Comparison of ENCODE assay signal across 2 cellular contexts in genomic region chr16:391885-392335, GRCh38.
TF ChIP-seq lines count a peak whose summit lies in the region.

No MANE protein-coding gene starts in this region.

TF ChIP-seq in A549, 52 proteins besides CTCF, POLR2A, EP300 and RAD21:
- TF ChIP-seq RCOR1 (IDR thresholded peaks at IDR 0.05; ENCODE audit: low read depth, low read length) (peak; percentile 92; the same call in 1 of the 2 replicates), ZFP36 (IDR thresholded peaks at IDR 0.05; ENCODE audit: borderline replicate concordance, partially characterized antibody) (no peak), KDM1A (IDR thresholded peaks at IDR 0.05; ENCODE audit: low read depth) (peak; percentile 34; the same call in 1 of the 2 replicates), FOSL2 (IDR thresholded peaks at IDR 0.05) (no peak), FOSL2 (CRISPR knock-in tag; IDR thresholded peaks at IDR 0.05) (peak; percentile 71), SMC3 (IDR thresholded peaks at IDR 0.05) (peak; percentile 21; the same call in 1 of the 3 replicates), FOXS1 (CRISPR knock-in tag; IDR thresholded peaks at IDR 0.05) (no peak)
- TF ChIP-seq, protein P1, sequence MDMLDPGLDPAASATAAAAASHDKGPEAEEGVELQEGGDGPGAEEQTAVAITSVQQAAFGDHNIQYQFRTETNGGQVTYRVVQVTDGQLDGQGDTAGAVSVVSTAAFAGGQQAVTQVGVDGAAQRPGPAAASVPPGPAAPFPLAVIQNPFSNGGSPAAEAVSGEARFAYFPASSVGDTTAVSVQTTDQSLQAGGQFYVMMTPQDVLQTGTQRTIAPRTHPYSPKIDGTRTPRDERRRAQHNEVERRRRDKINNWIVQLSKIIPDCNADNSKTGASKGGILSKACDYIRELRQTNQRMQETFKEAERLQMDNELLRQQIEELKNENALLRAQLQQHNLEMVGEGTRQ (IDR thresholded peaks at IDR 0.05): no peak

TF ChIP-seq in endothelial cell of umbilical vein, 7 proteins besides CTCF, POLR2A, EP300 and RAD21:
- TF ChIP-seq FOS (IDR thresholded peaks at IDR 0.05; ENCODE audit: borderline replicate concordance, insufficient read depth, low read length) (no peak), MAX (IDR thresholded peaks at IDR 0.05; ENCODE audit: insufficient read depth, insufficient read length) (no peak)
